In the genomic region with DNA sequence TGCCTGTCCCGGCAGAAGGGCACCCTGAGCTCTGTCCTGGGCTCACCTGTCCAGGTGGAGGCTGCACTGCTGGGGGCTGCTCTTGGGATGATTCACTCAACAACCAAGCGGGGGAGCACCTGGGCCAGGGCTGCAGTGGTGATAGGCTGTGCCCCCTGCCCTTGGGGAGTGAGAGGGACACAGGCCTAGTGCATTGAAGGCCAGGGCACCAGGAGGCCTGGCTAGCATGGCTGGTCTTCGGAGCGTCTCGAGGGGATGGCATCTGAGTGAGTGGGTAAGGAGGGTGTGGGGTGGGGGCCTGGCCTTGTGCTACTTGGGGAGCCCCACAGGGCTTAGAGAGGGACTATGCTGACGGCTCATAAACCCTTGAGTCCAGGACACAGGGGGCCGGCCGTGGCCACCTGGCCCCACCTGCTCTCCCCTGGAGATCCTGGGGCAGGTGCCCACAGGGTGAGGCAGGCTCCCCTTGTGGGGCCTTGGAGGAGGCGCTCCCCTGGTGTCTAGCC, we compare ENCODE assay signal across 16 cellular contexts. TPM values are rescaled to one million over a fixed set of nuclear protein-coding genes. Genes with fewer than 3 reads are reported as not detected.
A peak's percentile ranks its signal among the peaks of the same experiment; 100 is the strongest.
DNase-seq lines count a peak whose midpoint lies in the region; ATAC-seq and TF ChIP-seq lines count a peak whose summit lies in the region.
"Had no signal": no experiment of that assay in that cellular context is flagged by ENCODE, and none has a peak within 500 bp of the region (broad histone marks: within the 10 kb centered on the region; RNA-seq: fewer than 3 reads in every experiment).

No MANE protein-coding gene starts in this region.

- no peaks in the 10 kb centered on the region for H3K9me3 Mint-ChIP-seq in neural crest cell
- H3K9me3 Mint-ChIP-seq in Calu3 (ENCODE audit: low read depth, unreplicated experiment), result no peaks in the 10 kb centered on the region
- no peaks in the 10 kb centered on the region for H3K9me3 Mint-ChIP-seq in activated CD4-positive, alpha-beta T cell treated with anti-CD3 and anti-CD28 coated beads, Interleukin-2, amount 10 ng/mL, durations not matched to agents 7 days and 5 days
- H3K9me3 Mint-ChIP-seq: activated T-helper 1 cell treated with anti-CD3 and anti-CD28 coated beads, Interleukin-12 subunit alpha, Interleukin-12 subunit beta, Interleukin-2, Interleukin-4 antibody, amounts not matched to agents 30 ng/mL and 10 ng/mL and 1 ng/mL, durations not matched to agents 14 hours and 24 hours and 36 hours; stimulated activated effector memory CD8-positive, alpha-beta T cell treated with anti-CD3 and anti-CD28 coated beads, Interleukin-12 subunit alpha, Interleukin-12 subunit beta, amount 100 ng/mL, for 72 hours had no signal

- BruUV-seq in Calu3 (replicated peaks; lab: Mats Ljungman, UMichigan), result no TSS peak

- H3K4me3 ChIP-seq in WERI-Rb-1 (ENCODE audit: low read depth, low read length) (no peak overlapping the region), left ventricle myocardium inferior (no peak overlapping the region)
- H3K4me3 ChIP-seq: ascending aorta, PC-9 had no signal

- H3K27ac Mint-ChIP-seq in neural crest cell (ENCODE audit: unreplicated experiment) (no peak overlapping the region), Calu3 (ENCODE audit: unreplicated experiment) (no peak overlapping the region)
- H3K27ac Mint-ChIP-seq in activated CD4-positive, alpha-beta T cell treated with anti-CD3 and anti-CD28 coated beads, Interleukin-2, amount 10 ng/mL, durations not matched to agents 7 days and 5 days, result no peak overlapping the region
- H3K27ac Mint-ChIP-seq: activated T-helper 1 cell treated with anti-CD3 and anti-CD28 coated beads, Interleukin-12 subunit alpha, Interleukin-12 subunit beta, Interleukin-2, Interleukin-4 antibody, amounts not matched to agents 30 ng/mL and 10 ng/mL and 1 ng/mL, durations not matched to agents 14 hours and 24 hours and 36 hours; stimulated activated effector memory CD8-positive, alpha-beta T cell treated with anti-CD3 and anti-CD28 coated beads, Interleukin-12 subunit alpha, Interleukin-12 subunit beta, amount 100 ng/mL, for 72 hours had no signal

- intact Hi-C loops in left ventricle myocardium inferior (cut with micrococcal nuclease), result no loop called here
- intact Hi-C loops in Calu3 (cut with micrococcal nuclease; ENCODE audit: unreplicated experiment), result no loop called here

- H3K9me3 ChIP-seq in WERI-Rb-1 (ENCODE audit: severe bottlenecking), result no peaks in the 10 kb centered on the region
- H3K9me3 ChIP-seq in left ventricle myocardium inferior (replicated peaks), result no peaks in the 10 kb centered on the region
- H3K9me3 ChIP-seq: ascending aorta had no signal

- POLR2A ChIA-PET in activated CD4-positive, alpha-beta T cell treated with anti-CD3 and anti-CD28 coated beads, Interleukin-2, amount 10 ng/mL, durations not matched to agents 7 days and 5 days (lab: Charles Lee), result no interaction called here

- H3K27ac ChIP-seq in WERI-Rb-1 (peak overlapping the region; percentile 37), left ventricle myocardium inferior (replicated peaks) (peak overlapping the region; percentile 83), foreskin keratinocyte (no peak overlapping the region)
- H3K27ac ChIP-seq: ascending aorta, PC-9 had no signal

- no peaks in the 10 kb centered on the region for H3K27me3 Mint-ChIP-seq in neural crest cell (ENCODE audit: low read depth)
- H3K27me3 Mint-ChIP-seq in Calu3 (ENCODE audit: unreplicated experiment), result no peaks in the 10 kb centered on the region
- no peaks in the 10 kb centered on the region for H3K27me3 Mint-ChIP-seq in activated CD4-positive, alpha-beta T cell treated with anti-CD3 and anti-CD28 coated beads, Interleukin-2, amount 10 ng/mL, durations not matched to agents 7 days and 5 days
- H3K27me3 Mint-ChIP-seq: T-helper 17 cell had no signal

- no peak for DNase-seq in WERI-Rb-1
- DNase-seq in left ventricle myocardium inferior, result peak; percentile 13
- DNase-seq in neural crest cell (ENCODE audit: low read depth, low spot score), result no peak
- no peak for DNase-seq in Calu3
- DNase-seq in foreskin keratinocyte, result no peak
- no peak for DNase-seq in activated CD4-positive, alpha-beta T cell treated with anti-CD3 and anti-CD28 coated beads, Interleukin-2, amount 10 ng/mL, durations not matched to agents 7 days and 5 days
- DNase-seq: activated CD4-positive, alpha-beta T cell treated with anti-CD3 and anti-CD28 coated beads, Interleukin-2, amount 50 U/mL, for 4 hours; effector CD4-positive, alpha-beta T cell; kidney glomerular epithelial cell; NCI-H1105; PC-9 had no signal

- H3K36me3 ChIP-seq in WERI-Rb-1 (peaks cover 32% of the 10 kb centered on the region), left ventricle myocardium inferior (peaks cover 4% of the 10 kb centered on the region)

- H3K4me3 Mint-ChIP-seq in neural crest cell (peak overlapping the region; percentile 51), Calu3 (ENCODE audit: low read depth, unreplicated experiment) (no peak overlapping the region)
- H3K4me3 Mint-ChIP-seq in activated CD4-positive, alpha-beta T cell treated with anti-CD3 and anti-CD28 coated beads, Interleukin-2, amount 10 ng/mL, durations not matched to agents 7 days and 5 days, result no peak overlapping the region
- H3K4me3 Mint-ChIP-seq: stimulated activated effector memory CD8-positive, alpha-beta T cell treated with anti-CD3 and anti-CD28 coated beads, Interleukin-12 subunit alpha, Interleukin-12 subunit beta, amount 100 ng/mL, for 72 hours had no signal

- CTCF ChIA-PET in Calu3 (lab: Charles Lee), result no interaction called here
- CTCF ChIA-PET in activated CD4-positive, alpha-beta T cell treated with anti-CD3 and anti-CD28 coated beads, Interleukin-2, amount 10 ng/mL, durations not matched to agents 7 days and 5 days (lab: Charles Lee), result interaction anchor here (0.5 to 1.0 kb wide), 2 partner anchors 26 to 34 kb away, joined by 3 read pairs; no protein-coding TSS in a partner anchor

- H3K4me1 Mint-ChIP-seq in neural crest cell, result peaks cover 9% of the 10 kb centered on the region
- no peaks in the 10 kb centered on the region for H3K4me1 Mint-ChIP-seq in Calu3 (ENCODE audit: low read depth, unreplicated experiment)
- H3K4me1 Mint-ChIP-seq in activated CD4-positive, alpha-beta T cell treated with anti-CD3 and anti-CD28 coated beads, Interleukin-2, amount 10 ng/mL, durations not matched to agents 7 days and 5 days, result peaks cover 10% of the 10 kb centered on the region

- TF ChIP-seq CTCF in WERI-Rb-1 (IDR thresholded peaks at IDR 0.05; ENCODE audit: low read depth, low read length), result no peak
- TF ChIP-seq CTCF in left ventricle myocardium inferior (IDR thresholded peaks at IDR 0.05; ENCODE audit: borderline replicate concordance), result no peak
- TF ChIP-seq CTCF in neural crest cell (conservative IDR thresholded peaks at IDR 0.05), result no peak
- no peak for TF ChIP-seq CTCF in Calu3 (IDR thresholded peaks at IDR 0.05; ENCODE audit: unreplicated experiment)
- TF ChIP-seq CTCF in foreskin keratinocyte (conservative IDR thresholded peaks at IDR 0.05), result no peak

- no peaks in the 10 kb centered on the region for H3K27me3 ChIP-seq in WERI-Rb-1 (ENCODE audit: insufficient read depth, low read depth, severe bottlenecking)
- H3K27me3 ChIP-seq in left ventricle myocardium inferior (ENCODE audit: low read depth), result no peaks in the 10 kb centered on the region
- H3K27me3 ChIP-seq in foreskin keratinocyte, result no peaks in the 10 kb centered on the region
- H3K27me3 ChIP-seq: ascending aorta had no signal

- ATAC-seq in GM19397 (IDR thresholded peaks at IDR 0.05; ENCODE audit: unreplicated experiment) (no peak), foreskin keratinocyte (no peak)
- ATAC-seq: stimulated activated effector memory CD8-positive, alpha-beta T cell treated with anti-CD3 and anti-CD28 coated beads, Interleukin-12 subunit alpha, Interleukin-12 subunit beta, amount 100 ng/mL, for 72 hours; T-helper 17 cell had no signal

- H3K4me1 ChIP-seq in left ventricle myocardium inferior (peaks cover 67% of the 10 kb centered on the region), foreskin keratinocyte (peaks cover 10% of the 10 kb centered on the region)

- no peaks in the 10 kb centered on the region for H3K36me3 Mint-ChIP-seq in neural crest cell (ENCODE audit: low read depth)
- H3K36me3 Mint-ChIP-seq in Calu3 (ENCODE audit: insufficient read depth, unreplicated experiment), result peaks cover 10% of the 10 kb centered on the region
- no peaks in the 10 kb centered on the region for H3K36me3 Mint-ChIP-seq in activated CD4-positive, alpha-beta T cell treated with anti-CD3 and anti-CD28 coated beads, Interleukin-2, amount 10 ng/mL, durations not matched to agents 7 days and 5 days (ENCODE audit: low read depth)

RNA-seq across cellular contexts. Expression of gene PWWP2B, which starts 3.1 kb away (rescaled TPM):
- 17.2 TPM for total RNA-seq in left ventricle myocardium inferior
- total RNA-seq in neural crest cell, result 14.2 and 15.3 TPM in 2 replicates
- 12.9 and 15.8 TPM in 2 replicates for total RNA-seq in Calu3 (2022)
- 10.5 and 12.5 TPM in 2 replicates for total RNA-seq in foreskin keratinocyte
- 11.0 and 14.0 TPM in 2 replicates for polyA plus RNA-seq in foreskin keratinocyte
- 1 to 10 TPM; 8.1 to 9.3 TPM for total RNA-seq in activated CD4-positive, alpha-beta T cell treated with anti-CD3 and anti-CD28 coated beads, Interleukin-2, amount 10 ng/mL, durations not matched to agents 7 days and 5 days
